Comparison of ENCODE assay signal across 21 cellular contexts in genomic region chr12:124337628-124338027, GRCh38. TPM values are rescaled to one million over a fixed set of nuclear protein-coding genes. Genes with fewer than 3 reads are reported as not detected.
"Had no signal": no experiment of that assay in that cellular context is flagged by ENCODE, and none has a peak within 500 bp of the region (broad histone marks: within the 10 kb centered on the region; RNA-seq: fewer than 3 reads in every experiment).

No MANE protein-coding gene starts in this region.

- H3K36me3 Mint-ChIP-seq: natural killer cell treated with Interleukin-12 subunit alpha and Interleukin-12 subunit beta and Interleukin-15 and Interleukin-18, amount 100 ng/mL, for 72 hours had no signal

- DNase-seq: activated CD4-positive, CD25-positive, alpha-beta regulatory T cell treated with anti-CD3 and anti-CD28 coated beads, Interleukin-2, amount 50 U/mL, for 72 hours; activated gamma-delta T cell treated with Interleukin-2 at 50 U/mL for 16 hours; activated T-cell treated with anti-CD3 and anti-CD28 coated beads, Interleukin-2, amount 50 U/mL, for 1 hour; amniotic stem cell; effector CD4-positive, alpha-beta T cell; foreskin melanocyte; hippocampal formation; kidney glomerular epithelial cell; left ventricle myocardium superior; midbrain; occipital lobe; right lobe of liver; small intestine; stimulated activated CD4-positive, alpha-beta T cell treated with anti-CD3 and anti-CD28 coated beads, Interleukin-2, amount 100 ng/mL, for 24 hours; testis; trophoblast cell; uterus; WERI-Rb-1 had no signal

- H3K4me1 ChIP-seq: right lobe of liver, testis, uterus had no signal

- H3K27ac Mint-ChIP-seq: natural killer cell treated with Interleukin-12 subunit alpha and Interleukin-12 subunit beta and Interleukin-15 and Interleukin-18, amount 100 ng/mL, for 72 hours; stimulated activated memory B cell treated with anti-CD40 and anti-IgM and Interleukin-4, amounts not matched to agents 10 μg/mL and 1 μg/mL and 100 μg/mL, for 72 hours had no signal

- H3K27me3 ChIP-seq: right lobe of liver, testis, uterus had no signal

- H3K36me3 ChIP-seq: uterus had no signal

- ATAC-seq: left ventricle myocardium superior; natural killer cell treated with Interleukin-12 subunit alpha and Interleukin-12 subunit beta and Interleukin-15 and Interleukin-18, amount 100 ng/mL, for 72 hours; right lobe of liver had no signal

- H3K27ac ChIP-seq: right lobe of liver, testis, uterus, WERI-Rb-1 had no signal

- H3K9me3 ChIP-seq: right lobe of liver, testis, uterus had no signal

- H3K27me3 Mint-ChIP-seq: activated naive CD4-positive, alpha-beta T cell treated with anti-CD3 and anti-CD28 coated beads, Interleukin-2, amount 50 U/mL, for 24 hours; natural killer cell treated with Interleukin-12 subunit alpha and Interleukin-12 subunit beta and Interleukin-15 and Interleukin-18, amount 100 ng/mL, for 72 hours; stimulated activated memory B cell treated with anti-CD40 and anti-IgM and Interleukin-4, amounts not matched to agents 10 μg/mL and 1 μg/mL and 100 μg/mL, for 72 hours had no signal

- H3K4me1 Mint-ChIP-seq: activated naive CD4-positive, alpha-beta T cell treated with anti-CD3 and anti-CD28 coated beads, Interleukin-2, amount 50 U/mL, for 24 hours; stimulated activated memory B cell treated with anti-CD40 and anti-IgM and Interleukin-4, amounts not matched to agents 10 μg/mL and 1 μg/mL and 100 μg/mL, for 72 hours had no signal

- H3K4me3 ChIP-seq: right lobe of liver, testis, uterus had no signal

- H3K4me3 Mint-ChIP-seq: activated naive CD4-positive, alpha-beta T cell treated with anti-CD3 and anti-CD28 coated beads, Interleukin-2, amount 50 U/mL, for 24 hours; natural killer cell treated with Interleukin-12 subunit alpha and Interleukin-12 subunit beta and Interleukin-15 and Interleukin-18, amount 100 ng/mL, for 72 hours; stimulated activated memory B cell treated with anti-CD40 and anti-IgM and Interleukin-4, amounts not matched to agents 10 μg/mL and 1 μg/mL and 100 μg/mL, for 72 hours had no signal

- H3K9me3 Mint-ChIP-seq: activated naive CD4-positive, alpha-beta T cell treated with anti-CD3 and anti-CD28 coated beads, Interleukin-2, amount 50 U/mL, for 24 hours; natural killer cell treated with Interleukin-12 subunit alpha and Interleukin-12 subunit beta and Interleukin-15 and Interleukin-18, amount 100 ng/mL, for 72 hours; stimulated activated memory B cell treated with anti-CD40 and anti-IgM and Interleukin-4, amounts not matched to agents 10 μg/mL and 1 μg/mL and 100 μg/mL, for 72 hours had no signal

RNA-seq across cellular contexts. Expression of gene RFLNA, which starts 42.7 kb away (rescaled TPM):
- total RNA-seq: natural killer cell treated with Interleukin-12 subunit alpha and Interleukin-12 subunit beta and Interleukin-15 and Interleukin-18, amount 100 ng/mL, for 72 hours had no signal
